8 cellular contexts compared by ENCODE assay signal in the genomic region with DNA sequence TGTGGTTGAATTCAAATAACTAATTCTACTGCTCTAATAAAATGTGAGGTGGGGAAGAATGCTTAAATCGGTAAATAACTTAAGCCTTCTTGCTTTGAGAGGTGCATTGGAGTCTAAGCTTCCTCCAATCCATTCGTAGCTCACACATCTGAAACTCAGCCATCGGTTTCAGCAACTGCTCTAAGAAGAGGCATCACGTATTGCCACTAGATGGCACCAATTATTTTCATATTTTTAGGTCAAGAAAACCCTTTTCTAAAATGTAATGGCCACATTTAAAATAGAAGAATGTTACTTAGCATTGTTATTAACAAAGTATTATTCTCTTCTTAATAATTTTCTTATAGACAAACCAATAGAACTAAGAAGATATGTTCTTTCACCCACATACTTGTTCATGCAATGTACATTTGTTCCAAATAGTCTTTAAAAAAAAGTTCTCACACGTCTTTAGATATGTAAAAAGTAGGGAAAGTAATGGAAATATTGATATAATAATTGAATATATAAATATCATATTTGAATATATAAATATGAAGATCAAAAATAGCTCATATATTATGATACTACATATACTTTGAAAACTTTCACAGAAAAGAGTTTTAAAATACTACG.
A peak's percentile ranks its signal among the peaks of the same experiment; 100 is the strongest.
DNase-seq lines count a peak whose midpoint lies in the region; ATAC-seq and TF ChIP-seq lines count a peak whose summit lies in the region.

No MANE protein-coding gene starts in this region.

- intact Hi-C loops in PC-3 (cut with micrococcal nuclease) (no loop called here), thyroid gland (cut with DNase I) (no loop called here)

- TF ChIP-seq CTCF in GM12865 (IDR thresholded peaks at IDR 0.05; ENCODE audit: insufficient read depth, low read depth, low read length, missing control alignments): peak; percentile 46
- TF ChIP-seq CTCF in PC-3 (conservative IDR thresholded peaks at IDR 0.05; ENCODE audit: low read depth, low read length): peak; percentile 53
- TF ChIP-seq CTCF in fibroblast of lung (conservative IDR thresholded peaks at IDR 0.05 in 1 of 2, IDR thresholded peaks at IDR 0.05 in 1 of 2; ENCODE audit: low read depth in 1 of 2, low read length in 2 of 2): peak; percentile 38 to 82
- TF ChIP-seq CTCF in thyroid gland (IDR thresholded peaks at IDR 0.05): peak in 4 of 6 experiments; percentile 17 to 60 (median 36)

- H3K27ac ChIP-seq in Karpas-422 (ENCODE audit: low read length): no peak overlapping the region
- H3K27ac ChIP-seq in PC-3 (ENCODE audit: low read length): no peak overlapping the region
- H3K27ac ChIP-seq in fibroblast of lung (ENCODE audit: insufficient read depth, low read length): no peak overlapping the region
- H3K27ac ChIP-seq in thyroid gland: no peak overlapping the region

- H3K4me3 ChIP-seq in GM12865 (ENCODE audit: low read depth, low read length): no peak overlapping the region
- no peak overlapping the region for H3K4me3 ChIP-seq in Karpas-422 (ENCODE audit: low read length)
- no peak overlapping the region for H3K4me3 ChIP-seq in PC-3 (ENCODE audit: low read length)
- H3K4me3 ChIP-seq in fibroblast of lung (replicated peaks in 1 of 4; ENCODE audit: control extremely low read depth in 1 of 4, insufficient read depth in 1 of 4, low read depth in 3 of 4, low read length in 4 of 4): no peak overlapping the region
- no peak overlapping the region for H3K4me3 ChIP-seq in thyroid gland (replicated peaks in 1 of 3)

- BruUV-seq in PC-3 (replicated peaks; lab: Mats Ljungman, UMichigan): no TSS peak

- POLR2A ChIA-PET in PC-3 (lab: Charles Lee; ENCODE audit: unreplicated experiment): no interaction called here

- H3K9me3 ChIP-seq in Karpas-422 (ENCODE audit: low read length): no peaks in the 10 kb centered on the region
- no peaks in the 10 kb centered on the region for H3K9me3 ChIP-seq in PC-3 (ENCODE audit: low read length)
- H3K9me3 ChIP-seq in fibroblast of lung (ENCODE audit: control insufficient read depth, insufficient read depth, low read depth, low read length): no peaks in the 10 kb centered on the region
- H3K9me3 ChIP-seq in thyroid gland: no peaks in the 10 kb centered on the region

- no peaks in the 10 kb centered on the region for H3F3A ChIP-seq in PC-3 (ENCODE audit: low read length, unreplicated experiment)

- H3K4me2 ChIP-seq in Karpas-422 (ENCODE audit: low read depth, low read length, poor library complexity, severe bottlenecking) (no peak overlapping the region), PC-3 (ENCODE audit: low read length) (no peak overlapping the region), fibroblast of lung (ENCODE audit: extremely low read depth, insufficient read depth, low read length) (no peak overlapping the region)

- ATAC-seq in PC-3 (peak; percentile 31; the same call in 1 of the 2 replicates), GM21717 (IDR thresholded peaks at IDR 0.05; ENCODE audit: unreplicated experiment) (no peak), HG03135 (IDR thresholded peaks at IDR 0.05; ENCODE audit: unreplicated experiment) (no peak)

- H3K79me2 ChIP-seq in Karpas-422 (ENCODE audit: low read length): no peaks in the 10 kb centered on the region
- H3K79me2 ChIP-seq in PC-3 (ENCODE audit: low read length): no peaks in the 10 kb centered on the region
- H3K79me2 ChIP-seq in fibroblast of lung (ENCODE audit: control insufficient read depth, insufficient read depth, low read length): no peaks in the 10 kb centered on the region

- no peaks in the 10 kb centered on the region for H3K27me3 ChIP-seq in Karpas-422 (ENCODE audit: low read length)
- H3K27me3 ChIP-seq in PC-3 (ENCODE audit: low read length): no peaks in the 10 kb centered on the region
- no peaks in the 10 kb centered on the region for H3K27me3 ChIP-seq in fibroblast of lung (ENCODE audit: control insufficient read depth, insufficient read depth, low read length)
- no peaks in the 10 kb centered on the region for H3K27me3 ChIP-seq in thyroid gland

- no peaks in the 10 kb centered on the region for H3K4me1 ChIP-seq in Karpas-422 (ENCODE audit: low read length)
- H3K4me1 ChIP-seq in PC-3 (ENCODE audit: insufficient read depth, low read length): no peaks in the 10 kb centered on the region
- H3K4me1 ChIP-seq in fibroblast of lung (ENCODE audit: control insufficient read depth, extremely low read depth, insufficient read depth, low read length): no peaks in the 10 kb centered on the region
- H3K4me1 ChIP-seq in thyroid gland: no peaks in the 10 kb centered on the region

- H2AFZ ChIP-seq in Karpas-422 (ENCODE audit: low read length) (no peak overlapping the region), PC-3 (ENCODE audit: low read length) (no peak overlapping the region), fibroblast of lung (ENCODE audit: low read length) (no peak overlapping the region)

- H3K9me2 ChIP-seq in Karpas-422 (replicated peaks; ENCODE audit: insufficient read depth, low read length): no peaks in the 10 kb centered on the region
- no peaks in the 10 kb centered on the region for H3K9me2 ChIP-seq in PC-3 (replicated peaks; ENCODE audit: low read length)

- CTCF ChIA-PET in PC-3 (lab: Charles Lee): no interaction called here

- H4K20me1 ChIP-seq in Karpas-422 (ENCODE audit: insufficient read depth, low read depth, low read length) (no peaks in the 10 kb centered on the region), PC-3 (ENCODE audit: low read length) (no peaks in the 10 kb centered on the region), fibroblast of lung (ENCODE audit: control insufficient read depth, extremely low read depth, insufficient read depth, low read length) (no peaks in the 10 kb centered on the region)

- H3K9ac ChIP-seq in Karpas-422 (ENCODE audit: low read length) (no peak overlapping the region), PC-3 (ENCODE audit: low read length) (no peak overlapping the region), fibroblast of lung (ENCODE audit: insufficient read depth, low read length) (no peak overlapping the region)

- DNase-seq in GM12865 (ENCODE audit: low read depth) (peak; percentile 42), Karpas-422 (peak; percentile 77), PC-3 (peak; percentile 41), fibroblast of lung (ENCODE audit: low read depth in 2 of 2) (peak; percentile 29 to 60), thyroid gland (no peak)
- no peak for DNase-seq in central memory CD4-positive, alpha-beta T cell

- TF ChIP-seq POLR2A in thyroid gland (IDR thresholded peaks at IDR 0.05): no peak

- H3K36me3 ChIP-seq in Karpas-422 (ENCODE audit: insufficient read depth, low read length): no peaks in the 10 kb centered on the region
- no peaks in the 10 kb centered on the region for H3K36me3 ChIP-seq in PC-3 (ENCODE audit: low read depth, low read length)
- no peaks in the 10 kb centered on the region for H3K36me3 ChIP-seq in fibroblast of lung (ENCODE audit: control insufficient read depth, insufficient read depth, low read length)
- H3K36me3 ChIP-seq in thyroid gland: no peaks in the 10 kb centered on the region

- 32 to 35% methylated on average over 6 of the region's 6 CpGs for WGBS in thyroid gland, 2 donors

Comparison
In these comparisons a context has a peak if more than half of its experiments do, and no peak if none do; other contexts are left out.
1. DNase-seq: peak in GM12865 (single experiment), Karpas-422 (single experiment), PC-3 (single experiment) and fibroblast of lung (2 of 2); none in thyroid gland (0 of 2) and central memory CD4-positive, alpha-beta T cell (single experiment).
2. Peak in every context shown above with its lines, with median percentiles within 50 percentile points of each other: CTCF ChIP-seq.